In the genomic region with DNA sequence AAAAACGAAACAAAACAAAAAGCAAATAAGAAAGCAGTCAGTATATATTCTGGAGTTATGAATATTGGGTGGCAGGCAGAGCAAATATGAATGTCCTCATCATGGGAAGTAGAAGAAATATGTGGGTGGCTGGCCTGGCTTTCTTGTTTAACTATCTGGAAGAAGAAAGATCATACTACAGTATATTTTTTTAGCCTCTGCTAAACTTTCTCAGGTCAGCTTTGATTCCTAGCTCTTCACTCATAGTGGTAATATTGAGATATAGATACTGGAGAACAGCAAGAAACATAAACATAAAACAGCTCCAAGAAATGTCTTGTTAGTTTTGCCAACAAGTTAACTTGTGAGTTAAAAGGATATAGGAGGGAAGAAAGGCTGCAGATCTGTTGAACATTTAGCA, we compare ENCODE assay signal across 18 cellular contexts.
DNase-seq lines count a peak whose midpoint lies in the region; ATAC-seq and TF ChIP-seq lines count a peak whose summit lies in the region.
"Had no signal": no experiment of that assay in that cellular context is flagged by ENCODE, and none has a peak within 500 bp of the region (broad histone marks: within the 10 kb centered on the region; RNA-seq: fewer than 3 reads in every experiment).

No MANE protein-coding gene starts in this region.

- ATAC-seq in Right ventricle myocardium inferior: no peak
- no peak for ATAC-seq in HG02852 (IDR thresholded peaks at IDR 0.05; ENCODE audit: unreplicated experiment)
- ATAC-seq: activated CD4-positive, CD25-positive, alpha-beta regulatory T cell treated with anti-CD3 and anti-CD28 coated beads, Interleukin-2, amount 50 U/mL, for 24 hours; natural killer cell had no signal

- no peaks in the 10 kb centered on the region for H3K36me3 ChIP-seq in left ventricle myocardium inferior
- peaks cover 0 to 4% of the 10 kb centered on the region in 2 experiments for H3K36me3 ChIP-seq in mesenchymal stem cell (ENCODE audit: control insufficient read depth in 1 of 2, insufficient read depth in 2 of 2, low read depth in 1 of 2, low read length in 2 of 2)
- no peaks in the 10 kb centered on the region for H3K36me3 ChIP-seq in tibial nerve
- H3K36me3 ChIP-seq: spleen had no signal

- H3K4me2 ChIP-seq in mesenchymal stem cell (ENCODE audit: low read length, poor library complexity, severe bottlenecking): no peak overlapping the region

- peaks cover 4% of the 10 kb centered on the region for H3K36me3 Mint-ChIP-seq in chondrocyte (ENCODE audit: low read depth)
- H3K36me3 Mint-ChIP-seq in activated naive CD4-positive, alpha-beta T cell treated with anti-CD3 and anti-CD28 coated beads, Interleukin-2, amount 10 ng/mL, durations not matched to agents 7 days and 5 days: no peaks in the 10 kb centered on the region
- H3K36me3 Mint-ChIP-seq: CD8-positive, alpha-beta memory T cell; natural killer cell had no signal

- no peak overlapping the region for H3K9ac ChIP-seq in mesenchymal stem cell (ENCODE audit: low read length)

- no peak overlapping the region for H2AK5ac ChIP-seq in mesenchymal stem cell (ENCODE audit: low read length, severe bottlenecking)

- DNase-seq in left ventricle myocardium inferior (no peak), Right ventricle myocardium inferior (ENCODE audit: missing footprints) (no peak), chondrocyte (ENCODE audit: low spot score) (no peak), mesenchymal stem cell (peak; percentile 39), cardiac septum (ENCODE audit: low spot score) (no peak), tibial nerve (ENCODE audit: low spot score in 2 of 2) (no peak)
- DNase-seq in activated naive CD4-positive, alpha-beta T cell treated with anti-CD3 and anti-CD28 coated beads, Interleukin-2, amount 10 ng/mL, durations not matched to agents 7 days and 5 days: no peak
- DNase-seq: activated CD8-positive, alpha-beta memory T cell treated with anti-CD3 and anti-CD28 coated beads for 24 hours; CD8-positive, alpha-beta memory T cell; MM.1S; natural killer cell; NCI-H1694; NCI-H226; SHP77 treated with DMSO at 0.1 percent for 48 hours; spleen had no signal

- H3K4me1 ChIP-seq in left ventricle myocardium inferior (peaks cover 35% of the 10 kb centered on the region), mesenchymal stem cell (ENCODE audit: control insufficient read depth, insufficient read depth, low read depth, low read length) (peaks cover 4% of the 10 kb centered on the region), tibial nerve (peaks cover 0 to 34% (median 14%) of the 10 kb centered on the region in 4 donors)
- H3K4me1 ChIP-seq: spleen had no signal

- no peak overlapping the region for H2AFZ ChIP-seq in mesenchymal stem cell (ENCODE audit: low read depth, low read length)

- intact Hi-C loops in left ventricle myocardium inferior (cut with micrococcal nuclease) (no loop called here), Right ventricle myocardium inferior (cut with DNase I) (no loop called here), cardiac septum (cut with DNase I) (no loop called here)

- CTCF ChIA-PET in activated naive CD4-positive, alpha-beta T cell treated with anti-CD3 and anti-CD28 coated beads, Interleukin-2, amount 10 ng/mL, durations not matched to agents 7 days and 5 days (lab: Charles Lee): no interaction called here

- H3K79me1 ChIP-seq in mesenchymal stem cell (replicated peaks; ENCODE audit: low read length, poor library complexity, severe bottlenecking): peaks cover 13% of the 10 kb centered on the region

- H4K8ac ChIP-seq in mesenchymal stem cell (ENCODE audit: low read length): no peak overlapping the region

- H3K4ac ChIP-seq in mesenchymal stem cell (ENCODE audit: low read depth in 1 of 2, low read length in 2 of 2): no peak overlapping the region

- H4K91ac ChIP-seq in mesenchymal stem cell (ENCODE audit: low read length): no peak overlapping the region

- H3K9me3 ChIP-seq in left ventricle myocardium inferior (replicated peaks) (no peaks in the 10 kb centered on the region), mesenchymal stem cell (ENCODE audit: control insufficient read depth, low read length) (no peaks in the 10 kb centered on the region), tibial nerve (no peaks in the 10 kb centered on the region)
- H3K9me3 ChIP-seq: spleen had no signal

- no peak overlapping the region for H3K23ac ChIP-seq in mesenchymal stem cell (ENCODE audit: low read length in 2 of 2)

- no peaks in the 10 kb centered on the region for H3K27me3 Mint-ChIP-seq in chondrocyte (ENCODE audit: low read depth)
- peaks cover 16% of the 10 kb centered on the region for H3K27me3 Mint-ChIP-seq in activated naive CD4-positive, alpha-beta T cell treated with anti-CD3 and anti-CD28 coated beads, Interleukin-2, amount 10 ng/mL, durations not matched to agents 7 days and 5 days

- H3K4me3 ChIP-seq in left ventricle myocardium inferior: no peak overlapping the region
- H3K4me3 ChIP-seq in mesenchymal stem cell (ENCODE audit: insufficient read depth in 1 of 2, low read depth in 1 of 2, low read length in 2 of 2): no peak overlapping the region
- no peak overlapping the region for H3K4me3 ChIP-seq in tibial nerve
- H3K4me3 ChIP-seq: lung, spleen had no signal

- peaks cover 67% of the 10 kb centered on the region for H3K4me1 Mint-ChIP-seq in chondrocyte (ENCODE audit: low read depth)
- no peaks in the 10 kb centered on the region for H3K4me1 Mint-ChIP-seq in activated naive CD4-positive, alpha-beta T cell treated with anti-CD3 and anti-CD28 coated beads, Interleukin-2, amount 10 ng/mL, durations not matched to agents 7 days and 5 days
- H3K4me1 Mint-ChIP-seq: CD8-positive, alpha-beta memory T cell; natural killer cell had no signal

- no peak overlapping the region for H3K14ac ChIP-seq in mesenchymal stem cell (ENCODE audit: low read length in 2 of 2)

- H3K27me3 ChIP-seq in left ventricle myocardium inferior (ENCODE audit: low read depth) (no peaks in the 10 kb centered on the region), mesenchymal stem cell (ENCODE audit: control insufficient read depth in 1 of 2, insufficient read depth in 1 of 2, low read length in 2 of 2) (no peaks in the 10 kb centered on the region), tibial nerve (no peaks in the 10 kb centered on the region)
- H3K27me3 ChIP-seq: spleen had no signal

- H3K27ac Mint-ChIP-seq in chondrocyte (ENCODE audit: unreplicated experiment): peak overlapping the region; percentile 83
- H3K27ac Mint-ChIP-seq in activated naive CD4-positive, alpha-beta T cell treated with anti-CD3 and anti-CD28 coated beads, Interleukin-2, amount 10 ng/mL, durations not matched to agents 7 days and 5 days: no peak overlapping the region
- H3K27ac Mint-ChIP-seq: CD8-positive, alpha-beta memory T cell; natural killer cell had no signal

- no peak overlapping the region for H2BK5ac ChIP-seq in mesenchymal stem cell (ENCODE audit: low read depth, low read length, poor library complexity, severe bottlenecking)

- H2BK15ac ChIP-seq in mesenchymal stem cell (ENCODE audit: low read depth, poor library complexity, severe bottlenecking): no peak overlapping the region

- no peak overlapping the region for H2BK12ac ChIP-seq in mesenchymal stem cell (ENCODE audit: low read length in 2 of 2)

- H3K18ac ChIP-seq in mesenchymal stem cell (ENCODE audit: low read depth in 1 of 2, low read length in 2 of 2): peak overlapping the region in 1 of 2 experiments; percentile 11

- H2BK120ac ChIP-seq in mesenchymal stem cell (ENCODE audit: low read depth, low read length): no peak overlapping the region

- 78% methylated on average over 1 of the region's 1 CpG for WGBS in mesenchymal stem cell
- 28 to 33% methylated on average over 1 of the region's 1 CpG for WGBS in tibial nerve, 2 donors

- H3K27ac ChIP-seq in left ventricle myocardium inferior (replicated peaks) (peak overlapping the region; percentile 64), mesenchymal stem cell (ENCODE audit: low read length, poor library complexity, severe bottlenecking) (no peak overlapping the region), tibial nerve (peak overlapping the region in 1 of 4 donors; percentile 64)

- TF ChIP-seq EP300 in tibial nerve (IDR thresholded peaks at IDR 0.05): no peak

- H3K4me3 Mint-ChIP-seq in chondrocyte (ENCODE audit: unreplicated experiment): no peak overlapping the region
- H3K4me3 Mint-ChIP-seq in activated naive CD4-positive, alpha-beta T cell treated with anti-CD3 and anti-CD28 coated beads, Interleukin-2, amount 10 ng/mL, durations not matched to agents 7 days and 5 days: no peak overlapping the region
- H3K4me3 Mint-ChIP-seq: CD8-positive, alpha-beta memory T cell; natural killer cell had no signal

- no peak for TF ChIP-seq CTCF in left ventricle myocardium inferior (IDR thresholded peaks at IDR 0.05; ENCODE audit: borderline replicate concordance)
- TF ChIP-seq CTCF in chondrocyte (IDR thresholded peaks at IDR 0.05): no peak
- TF ChIP-seq CTCF in tibial nerve (IDR thresholded peaks at IDR 0.05): no peak

- no peaks in the 10 kb centered on the region for H3K9me3 Mint-ChIP-seq in chondrocyte (ENCODE audit: low read depth)
- H3K9me3 Mint-ChIP-seq in activated naive CD4-positive, alpha-beta T cell treated with anti-CD3 and anti-CD28 coated beads, Interleukin-2, amount 10 ng/mL, durations not matched to agents 7 days and 5 days: no peaks in the 10 kb centered on the region
- H3K9me3 Mint-ChIP-seq: natural killer cell had no signal

- TF ChIP-seq POLR2A in tibial nerve (IDR thresholded peaks at IDR 0.05): no peak
